8 cellular contexts compared by ENCODE assay signal in the genomic region with DNA sequence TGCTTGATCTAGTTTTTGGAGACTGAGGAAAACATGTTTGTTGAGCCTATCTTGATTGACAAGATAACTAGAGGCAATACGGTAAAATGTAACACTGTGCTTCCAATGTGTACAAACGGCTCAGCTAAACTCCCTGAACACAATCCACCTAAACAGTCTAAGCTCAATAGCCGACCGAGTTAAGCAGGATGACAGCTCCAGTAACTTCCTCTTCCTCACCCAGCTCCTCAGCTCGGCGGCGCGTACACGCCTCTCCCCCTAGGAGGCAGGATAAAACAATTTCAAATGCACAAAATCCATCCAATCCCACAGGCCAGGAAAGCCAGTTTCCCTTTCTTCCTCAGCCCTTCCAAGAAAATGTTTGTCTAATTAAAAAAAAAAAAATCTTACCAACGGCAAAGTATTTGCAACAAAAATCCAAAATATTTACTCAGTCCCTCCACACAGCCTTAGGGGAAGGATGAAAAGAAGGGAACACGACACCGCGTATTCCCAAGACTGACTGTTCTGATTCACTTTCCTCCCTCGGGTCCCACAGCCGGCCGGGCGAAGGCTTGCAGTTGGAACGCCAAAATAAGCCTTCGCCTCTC. TPM values are rescaled to one million over a fixed set of nuclear protein-coding genes. Genes with fewer than 3 reads are reported as not detected.
A peak's percentile ranks its signal among the peaks of the same experiment; 100 is the strongest.
DNase-seq lines count a peak whose midpoint lies in the region; ATAC-seq, FAIRE-seq and TF ChIP-seq lines count a peak whose summit lies in the region.

No MANE protein-coding gene starts in this region.

- peak; percentile 94 for FAIRE-seq in bronchial epithelial cell (lab: Jason Lieb, UNC)

- no peaks in the 10 kb centered on the region for H3K36me3 ChIP-seq in bronchial epithelial cell (ENCODE audit: control insufficient read depth, insufficient read depth, low read length)

- H3K27me3 ChIP-seq in bronchial epithelial cell (ENCODE audit: control insufficient read depth, insufficient read depth, low read length) = no peaks in the 10 kb centered on the region

- DNase-seq in GM04503 (ENCODE audit: low read depth) = peak; percentile 47
- peak; percentile 51 for DNase-seq in NCI-H2107 (lab: John Stamatoyannopoulos, UW)
- DNase-seq in T1000 (lab: John Stamatoyannopoulos, UW) = peak; percentile 42
- DNase-seq in bronchial epithelial cell (ENCODE audit: low read depth) = peak; percentile 81
- DNase-seq in skeletal muscle cell (ENCODE audit: low read depth) = peak; percentile 53

- peak; percentile 62 for TF ChIP-seq CTCF in bronchial epithelial cell (IDR thresholded peaks at IDR 0.05; ENCODE audit: insufficient read depth, low read length, severe bottlenecking)

- ATAC-seq in HG02798 (IDR thresholded peaks at IDR 0.05; ENCODE audit: poor library complexity, unreplicated experiment) = peak; percentile 18
- ATAC-seq in GM18511 (IDR thresholded peaks at IDR 0.05; ENCODE audit: unreplicated experiment) = no peak

- H3K4me3 ChIP-seq in bronchial epithelial cell (ENCODE audit: low read depth, low read length) (peak overlapping the region; percentile 95), iPS-18c (ENCODE audit: insufficient read depth, low read depth, low read length) (peak overlapping the region; percentile 90), skeletal muscle cell (ENCODE audit: low read depth, low read length) (peak overlapping the region; percentile 88)

- no peaks in the 10 kb centered on the region for H3K9me3 ChIP-seq in iPS-18c (ENCODE audit: control insufficient read depth, insufficient read depth, low read length)

RNA-seq across cellular contexts. Expression of a gene that starts 1.0 kb away (rescaled TPM):
- total RNA-seq in bronchial epithelial cell = 15.0 and 16.3 TPM in 2 replicates

RNA-seq across cellular contexts. Expression of a gene that starts 44.5 kb away (rescaled TPM):
- 24.7 and 29.4 TPM in 2 replicates for total RNA-seq in bronchial epithelial cell
